ENCODE assay signal across 2 cellular contexts in genomic region chr17:17508641-17509591, GRCh38.
TF ChIP-seq lines count a peak whose summit lies in the region.

No MANE protein-coding gene starts in this region.

TF ChIP-seq in HepG2, 621 proteins besides CTCF, POLR2A, EP300 and RAD21:
- TF ChIP-seq ZNF280B (CRISPR knock-in tag; IDR thresholded peaks at IDR 0.05; ENCODE audit: borderline replicate concordance) (no peak), KDM1A (CRISPR knock-in tag; IDR thresholded peaks at IDR 0.05) (no peak), JUNB (CRISPR knock-in tag; IDR thresholded peaks at IDR 0.05; ENCODE audit: borderline replicate concordance) (no peak), ZNF329 (CRISPR knock-in tag; IDR thresholded peaks at IDR 0.05; ENCODE audit: low read depth) (no peak), CREBL2 (CRISPR knock-in tag; IDR thresholded peaks at IDR 0.05; ENCODE audit: borderline replicate concordance) (no peak), SOX5 (CRISPR knock-in tag; IDR thresholded peaks at IDR 0.05; ENCODE audit: borderline replicate concordance) (no peak), ZNF503 (CRISPR knock-in tag; IDR thresholded peaks at IDR 0.05) (no peak), SNAPC5 (CRISPR knock-in tag; IDR thresholded peaks at IDR 0.05; ENCODE audit: borderline replicate concordance) (no peak), TFAP4 (IDR thresholded peaks at IDR 0.05; ENCODE audit: borderline replicate concordance, low read depth) (no peak), NPAS2 (CRISPR knock-in tag; IDR thresholded peaks at IDR 0.05; ENCODE audit: borderline replicate concordance) (no peak), ZSCAN20 (CRISPR knock-in tag; IDR thresholded peaks at IDR 0.05; ENCODE audit: borderline replicate concordance) (no peak)

TF ChIP-seq in H1, 55 proteins besides CTCF, POLR2A, EP300 and RAD21:
- TF ChIP-seq CBX5 (IDR thresholded peaks at IDR 0.05; ENCODE audit: low read depth, low read length) (no peak), USF2 (IDR thresholded peaks at IDR 0.05; ENCODE audit: low read length) (no peak), EGR1 (IDR thresholded peaks at IDR 0.05; ENCODE audit: borderline replicate concordance, low read depth, low read length) (no peak), YY1 (IDR thresholded peaks at IDR 0.05; ENCODE audit: low read depth, low read length) (no peak), CHD1 (IDR thresholded peaks at IDR 0.05; ENCODE audit: low read depth, low read length) (no peak), TAF7 (optimal IDR thresholded peaks at IDR 0.05; ENCODE audit: borderline replicate concordance, low read depth, low read length) (no peak), RBBP5 (IDR thresholded peaks at IDR 0.05; ENCODE audit: borderline replicate concordance, low read depth, low read length) (no peak), SUZ12 (IDR thresholded peaks at IDR 0.05; ENCODE audit: low read length) (no peak), BCL11A (IDR thresholded peaks at IDR 0.05; ENCODE audit: low read depth in 2 of 2, low read length in 2 of 2) (no peak)
TF ChIP-seq in H1: peak in this region for 0.
